ENCODE assay signal across 22 cellular contexts in the genomic region with DNA sequence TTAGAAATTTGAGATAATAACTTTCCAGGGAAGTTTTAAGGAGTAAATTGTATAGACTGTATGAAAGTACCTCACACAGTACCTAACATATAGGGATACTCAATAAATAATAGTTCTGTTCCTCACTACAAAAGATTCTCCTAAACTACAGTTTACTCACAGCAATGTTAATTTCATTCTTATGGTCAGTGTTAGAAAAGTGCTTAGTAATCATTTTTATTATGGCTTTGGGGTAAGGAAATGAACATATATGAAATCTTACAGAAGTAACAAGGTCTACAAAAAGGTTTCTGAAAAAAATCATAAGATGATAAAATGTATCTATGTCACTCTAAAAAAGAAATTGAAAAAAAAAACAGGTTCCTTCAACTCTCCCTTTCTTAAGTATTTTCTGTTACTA.
"Had no signal": no experiment of that assay in that cellular context is flagged by ENCODE, and none has a peak within 500 bp of the region (broad histone marks: within the 10 kb centered on the region; RNA-seq: fewer than 3 reads in every experiment).

No MANE protein-coding gene starts in this region.

- H3K36me3 ChIP-seq: ovary, suprapubic skin, thyroid gland, upper lobe of left lung, uterus had no signal

- H3K9me3 Mint-ChIP-seq: endodermal cell, neural crest cell had no signal

- FAIRE-seq: endothelial cell of umbilical vein had no signal

- H3K9me3 ChIP-seq: ovary, suprapubic skin, thyroid gland, upper lobe of left lung, uterus had no signal

- ATAC-seq: foreskin keratinocyte; left colon; naive thymus-derived CD4-positive, alpha-beta T cell; right cardiac atrium; stimulated activated naive CD8-positive, alpha-beta T cell treated with anti-CD3 and anti-CD28 coated beads, Interleukin-15, Interleukin-2, amounts not matched to agents 100 U/mL and 50 U/mL, for 24 hours had no signal

- H3K27me3 Mint-ChIP-seq: naive thymus-derived CD4-positive, alpha-beta T cell; progenitor cell of endocrine pancreas had no signal

- H3K27me3 ChIP-seq: foreskin keratinocyte, hepatocyte, ovary, suprapubic skin, thyroid gland, upper lobe of left lung, uterus had no signal

- H3K79me2 ChIP-seq: hepatocyte had no signal

- DNase-seq: effector CD4-positive, alpha-beta T cell; endodermal cell; erythroblast; foreskin keratinocyte; head of caudate nucleus; left colon; mesendoderm; naive thymus-derived CD4-positive, alpha-beta T cell; ovary; right cardiac atrium; stimulated activated CD4-positive, alpha-beta T cell treated with anti-CD3 and anti-CD28 coated beads, Interleukin-2, amount 100 ng/mL, for 48 hours; stimulated activated naive CD8-positive, alpha-beta T cell treated with anti-CD3 and anti-CD28 coated beads, Interleukin-15, Interleukin-2, amounts not matched to agents 100 U/mL and 50 U/mL, for 24 hours; thyroid gland; upper lobe of left lung; uterus had no signal

- H3K4me3 ChIP-seq: coronary artery, hepatocyte, ovary, smooth muscle cell, suprapubic skin, thyroid gland, upper lobe of left lung, uterus had no signal

- H3K4me2 ChIP-seq: hepatocyte, smooth muscle cell had no signal

- H3K27ac ChIP-seq: coronary artery, foreskin keratinocyte, hepatocyte, ovary, suprapubic skin, thyroid gland, upper lobe of left lung, uterus had no signal

- H3K4me1 Mint-ChIP-seq: neural crest cell had no signal

- H3K4me3 Mint-ChIP-seq: endodermal cell; naive thymus-derived CD4-positive, alpha-beta T cell; neural crest cell had no signal

- H3K36me3 Mint-ChIP-seq: naive thymus-derived CD4-positive, alpha-beta T cell had no signal

- H3K27ac Mint-ChIP-seq: endodermal cell; naive thymus-derived CD4-positive, alpha-beta T cell; progenitor cell of endocrine pancreas had no signal

- H3K4me1 ChIP-seq: foreskin keratinocyte, suprapubic skin, uterus had no signal

- H2AFZ ChIP-seq: hepatocyte had no signal
